ENCODE assay signal across 8 cellular contexts in the genomic region with DNA sequence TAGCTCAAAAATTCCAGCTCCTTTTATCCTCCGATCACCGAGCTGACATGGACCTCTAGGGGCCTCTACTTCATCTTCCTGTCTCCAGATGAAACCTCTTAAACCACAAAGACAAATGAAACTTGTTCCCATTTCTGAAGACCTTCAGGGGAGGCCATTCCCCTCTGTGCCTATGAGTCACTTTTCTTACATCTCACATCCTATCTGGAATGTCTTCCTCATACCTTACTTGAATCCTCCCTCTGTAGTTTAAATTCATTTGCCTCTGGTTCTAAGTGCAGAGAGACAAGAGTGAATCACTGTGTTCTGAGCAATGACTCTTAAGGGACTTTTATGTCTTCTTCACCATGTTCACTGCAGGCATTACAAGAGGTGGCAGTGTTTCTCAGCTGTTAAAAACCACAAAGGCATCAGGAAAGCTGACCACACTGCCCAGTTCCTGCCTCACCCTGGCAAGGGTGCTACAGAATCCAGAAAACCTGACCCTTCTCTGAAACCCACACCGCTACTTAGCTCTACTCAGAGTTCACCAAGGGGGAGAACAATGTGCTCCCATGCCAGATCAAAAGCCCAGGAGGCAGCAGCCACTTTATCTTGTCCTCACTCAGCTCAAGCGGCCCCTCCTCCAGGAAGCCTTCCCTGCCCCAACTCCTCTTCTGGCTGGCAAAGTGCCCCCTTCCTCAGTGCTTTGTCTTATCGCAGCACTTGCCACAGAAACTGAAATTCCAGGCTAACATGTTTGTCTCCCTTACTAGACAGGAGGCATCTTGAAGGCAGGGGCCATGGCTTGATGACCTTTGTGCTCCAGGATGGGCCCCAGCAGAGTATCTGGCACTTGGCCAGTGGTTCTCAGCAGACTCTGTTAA. TPM values are rescaled to one million over a fixed set of nuclear protein-coding genes. Genes with fewer than 3 reads are reported as not detected.
A peak's percentile ranks its signal among the peaks of the same experiment; 100 is the strongest.
DNase-seq lines count a peak whose midpoint lies in the region; ATAC-seq, FAIRE-seq and TF ChIP-seq lines count a peak whose summit lies in the region.

No MANE protein-coding gene starts in this region.

- no peak overlapping the region for H3K27ac Mint-ChIP-seq in activated B cell treated with CpG ODN at 0.5 μM for 24 hours

- H3K4me1 Mint-ChIP-seq in activated B cell treated with CpG ODN at 0.5 μM for 24 hours: peaks cover 43% of the 10 kb centered on the region

- H3K27ac ChIP-seq in A549 (peak overlapping the region; percentile 93 to 100), left ventricle myocardium inferior (replicated peaks) (peak overlapping the region; percentile 100)

- no peaks in the 10 kb centered on the region for H3K27me3 ChIP-seq in left ventricle myocardium inferior (ENCODE audit: low read depth)

- intact Hi-C loops in activated B cell treated with CpG ODN at 0.5 μM for 24 hours (cut with micrococcal nuclease) (loop anchor here (5.0 kb wide), 1 partner anchor 39 kb away; a partner anchor contains a TSS), left ventricle myocardium inferior (cut with micrococcal nuclease) (no loop called here)

- 2% methylated on average over 5 of the region's 5 CpGs for WGBS in A549 (ENCODE audit: missing lambda C conversion rate)

- H3K4me1 ChIP-seq in A549 (peaks cover 94% of the 10 kb centered on the region), left ventricle myocardium inferior (peaks cover 100% of the 10 kb centered on the region)

- DNase-seq in A549 (ENCODE audit: low read depth in 1 of 2, low spot score in 1 of 2) (peak; percentile 98 to 99), HK-2 (ENCODE audit: unreplicated experiment) (peak; percentile 83), activated B cell treated with CpG ODN at 0.5 μM for 24 hours (no peak), left ventricle myocardium inferior (no peak), smooth muscle cell of the brain vasculature (ENCODE audit: low read depth, low spot score) (peak; percentile 74), NCI-H69 (lab: John Stamatoyannopoulos, UW) (no peak), NCI-H2107 treated with DMSO at 0.1 percent for 48 hours (lab: John Stamatoyannopoulos, UW; ENCODE audit: unreplicated experiment) (no peak)

- peaks cover 41% of the 10 kb centered on the region for H3K27me3 Mint-ChIP-seq in activated B cell treated with CpG ODN at 0.5 μM for 24 hours

- TF ChIP-seq POLR2A in A549 (IDR thresholded peaks at IDR 0.05; ENCODE audit: low read length): no peak

- peak; percentile 50 to 82; a peak in 2 of 5 replicates for TF ChIP-seq EP300 in A549 (IDR thresholded peaks at IDR 0.05)

- H3K36me3 ChIP-seq in left ventricle myocardium inferior: no peaks in the 10 kb centered on the region

- peak overlapping the region; percentile 28 for H3K4me3 Mint-ChIP-seq in activated B cell treated with CpG ODN at 0.5 μM for 24 hours

- no peaks in the 10 kb centered on the region for H3K9me3 Mint-ChIP-seq in activated B cell treated with CpG ODN at 0.5 μM for 24 hours

- TF ChIP-seq CTCF in A549 (IDR thresholded peaks at IDR 0.05): peak; percentile 45
- TF ChIP-seq CTCF in activated B cell treated with CpG ODN at 0.5 μM for 24 hours (IDR thresholded peaks at IDR 0.05): no peak
- no peak for TF ChIP-seq CTCF in left ventricle myocardium inferior (IDR thresholded peaks at IDR 0.05; ENCODE audit: borderline replicate concordance)

- peak overlapping the region; percentile 7; the same call in 2 of the 3 replicates for H3K4me3 ChIP-seq in A549
- peak overlapping the region; percentile 14 for H3K4me3 ChIP-seq in left ventricle myocardium inferior

- CTCF ChIA-PET in A549 (lab: Yijun Ruan, JAX) (interaction anchor here (0.7 to 26.8 kb wide), 21 partner anchors 1 to 164 kb away, joined by 3 to 386 read pairs (median 13); a partner anchor contains a TSS), activated B cell treated with CpG ODN at 0.5 μM for 24 hours (lab: Charles Lee) (interaction anchor here (1.6 kb wide), 1 partner anchor 9 kb away, joined by 3 read pairs; no protein-coding TSS in a partner anchor)

- POLR2A ChIA-PET in A549 (lab: Yijun Ruan, JAX) (interaction anchor here (0.9 to 4.2 kb wide), 21 partner anchors 10 to 99 kb away, joined by 3 to 23 read pairs (median 8); a partner anchor contains a TSS), activated B cell treated with CpG ODN at 0.5 μM for 24 hours (lab: Charles Lee) (interaction anchor here (0.7 to 2.3 kb wide), 3 partner anchors 9 to 44 kb away, joined by 3 to 12 read pairs (median 4); no protein-coding TSS in a partner anchor)

- H3K9me3 ChIP-seq in A549 (no peaks in the 10 kb centered on the region), left ventricle myocardium inferior (replicated peaks) (no peaks in the 10 kb centered on the region)

- no peaks in the 10 kb centered on the region for H3K36me3 Mint-ChIP-seq in activated B cell treated with CpG ODN at 0.5 μM for 24 hours (ENCODE audit: low read depth)

- peak overlapping the region; percentile 96 for H3K4me2 ChIP-seq in A549

- peak; percentile 54 to 68 for TF ChIP-seq RAD21 in A549 (conservative IDR thresholded peaks at IDR 0.05 in 1 of 2, IDR thresholded peaks at IDR 0.05 in 1 of 2)

- ATAC-seq in A549: peak; percentile 85 to 86
- no peak for ATAC-seq in activated B cell treated with CpG ODN at 0.5 μM for 24 hours (ENCODE audit: low read depth)
- no peak for ATAC-seq in HG03175 (IDR thresholded peaks at IDR 0.05; ENCODE audit: unreplicated experiment)

- FAIRE-seq in A549 (lab: Jason Lieb, UNC): peak; percentile 94

TF ChIP-seq in A549, 52 proteins besides CTCF, POLR2A, EP300 and RAD21 (continues in another document):
- TF ChIP-seq POLR2AphosphoS2 (conservative IDR thresholded peaks at IDR 0.05; ENCODE audit: low read length) (no peak), CBX8 (IDR thresholded peaks at IDR 0.05) (no peak), HOXB5 (CRISPR knock-in tag; IDR thresholded peaks at IDR 0.05) (peak; percentile 50; the same call in 1 of the 2 replicates), ESRRA (IDR thresholded peaks at IDR 0.05; ENCODE audit: borderline replicate concordance, low read length) (no peak; the same call in 1 of the 2 replicates), CHD4 (IDR thresholded peaks at IDR 0.05; ENCODE audit: borderline replicate concordance) (no peak), TFCP2L1 (CRISPR knock-in tag; IDR thresholded peaks at IDR 0.05) (no peak), MAZ (IDR thresholded peaks at IDR 0.05; ENCODE audit: borderline replicate concordance, low read depth, low read length) (no peak), SREBF2 (IDR thresholded peaks at IDR 0.05) (no peak), CEBPB (IDR thresholded peaks at IDR 0.05) (peak in 1 of 2 experiments; percentile 55; a peak in 2 of 4 replicates), PHF8 (IDR thresholded peaks at IDR 0.05; ENCODE audit: borderline replicate concordance, low read depth) (no peak), ZFP36 (IDR thresholded peaks at IDR 0.05; ENCODE audit: borderline replicate concordance, partially characterized antibody) (peak; percentile 94), EHMT2 (IDR thresholded peaks at IDR 0.05; ENCODE audit: low read depth) (no peak), EHF (CRISPR knock-in tag; IDR thresholded peaks at IDR 0.05) (no peak; the same call in 1 of the 2 replicates), GATA3 (IDR thresholded peaks at IDR 0.05; ENCODE audit: borderline replicate concordance) (peak; percentile 88), RCOR1 (IDR thresholded peaks at IDR 0.05; ENCODE audit: low read depth, low read length) (0 out of 2 replicates have a peak, but pooled peaks have one; percentile 44), HOXA7 (CRISPR knock-in tag; IDR thresholded peaks at IDR 0.05) (no peak), JUN (IDR thresholded peaks at IDR 0.05) (peak; percentile 80 to 92), NFE2L2 (conservative IDR thresholded peaks at IDR 0.05; ENCODE audit: low read length) (no peak), RARB (CRISPR knock-in tag; IDR thresholded peaks at IDR 0.05) (no peak), CHD2 (IDR thresholded peaks at IDR 0.05; ENCODE audit: low read length, partially characterized antibody) (no peak)
- TF ChIP-seq, protein P1, sequence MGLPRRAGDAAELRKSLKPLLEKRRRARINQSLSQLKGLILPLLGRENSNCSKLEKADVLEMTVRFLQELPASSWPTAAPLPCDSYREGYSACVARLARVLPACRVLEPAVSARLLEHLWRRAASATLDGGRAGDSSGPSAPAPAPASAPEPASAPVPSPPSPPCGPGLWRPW (IDR thresholded peaks at IDR 0.05): no peak
- TF ChIP-seq, protein P2, sequence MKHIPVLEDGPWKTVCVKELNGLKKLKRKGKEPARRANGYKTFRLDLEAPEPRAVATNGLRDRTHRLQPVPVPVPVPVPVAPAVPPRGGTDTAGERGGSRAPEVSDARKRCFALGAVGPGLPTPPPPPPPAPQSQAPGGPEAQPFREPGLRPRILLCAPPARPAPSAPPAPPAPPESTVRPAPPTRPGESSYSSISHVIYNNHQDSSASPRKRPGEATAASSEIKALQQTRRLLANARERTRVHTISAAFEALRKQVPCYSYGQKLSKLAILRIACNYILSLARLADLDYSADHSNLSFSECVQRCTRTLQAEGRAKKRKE (CRISPR knock-in tag; IDR thresholded peaks at IDR 0.05; ENCODE audit: low read depth): no peak

RNA-seq across cellular contexts. Expression of a gene that starts 6.4 kb away (rescaled TPM):
- polyA plus RNA-seq in A549 (2011; rRNA removed) (44.3 and 54.8 TPM in 2 replicates), A549 (2017; fragmentation: RNase III; extraction: RNeasy Plus Mini Kit Qiagen cat#74134 plus additional on column Dnase treatment) (70.7 to 103 TPM (median 90.6 TPM) in 3 replicates)
- 47.9 and 48.0 TPM in 2 replicates for polyA plus RNA-seq in A549 (2012; cell fraction: cytosol; rRNA removed)
- polyA plus RNA-seq in A549 (2012; cell fraction: nucleus; rRNA removed): 222 and 260 TPM in 2 replicates
- polyA minus RNA-seq in A549 (2011; rRNA and poly(A)+ RNA removed): 20.1 and 41.6 TPM in 2 replicates
- total RNA-seq in activated B cell treated with CpG ODN at 0.5 μM for 24 hours (not detected in 2 replicates), left ventricle myocardium inferior (43.2 TPM)

RNA-seq across cellular contexts. Expression of a gene that starts 39.3 kb away (rescaled TPM):
- polyA plus RNA-seq in A549 (2011; rRNA removed) (57.7 and 63.8 TPM in 2 replicates), A549 (2017; fragmentation: RNase III; extraction: RNeasy Plus Mini Kit Qiagen cat#74134 plus additional on column Dnase treatment) (48.1 to 55.5 TPM (median 50.3 TPM) in 3 replicates)
- 19.9 and 25.2 TPM in 2 replicates for polyA plus RNA-seq in A549 (2012; cell fraction: cytosol; rRNA removed)
- polyA plus RNA-seq in A549 (2012; cell fraction: nucleus; rRNA removed): 12.5 and 13.7 TPM in 2 replicates
- 83.1 and 90.7 TPM in 2 replicates for polyA minus RNA-seq in A549 (2011; rRNA and poly(A)+ RNA removed)
- total RNA-seq in activated B cell treated with CpG ODN at 0.5 μM for 24 hours (40.5 and 45.1 TPM in 2 replicates), left ventricle myocardium inferior (77.2 TPM)

RNA-seq across cellular contexts. Expression of a gene that starts 58.3 kb away (rescaled TPM):
- polyA plus RNA-seq in A549 (2011; rRNA removed) (332 and 490 TPM in 2 replicates), A549 (2017; fragmentation: RNase III; extraction: RNeasy Plus Mini Kit Qiagen cat#74134 plus additional on column Dnase treatment) (364 to 399 TPM (median 368 TPM) in 3 replicates)
- polyA plus RNA-seq in A549 (2012; cell fraction: cytosol; rRNA removed): 272 and 316 TPM in 2 replicates
- polyA plus RNA-seq in A549 (2012; cell fraction: nucleus; rRNA removed): 597 and 706 TPM in 2 replicates
- polyA minus RNA-seq in A549 (2011; rRNA and poly(A)+ RNA removed): 330 and 342 TPM in 2 replicates
- total RNA-seq in activated B cell treated with CpG ODN at 0.5 μM for 24 hours (288 and 289 TPM in 2 replicates), left ventricle myocardium inferior (92.4 TPM)

Comparison
In these comparisons a context has a peak if more than half of its experiments do, and no peak if none do; other contexts are left out.
1. ATAC-seq: peak in A549 (2 of 2); none in activated B cell treated with CpG ODN at 0.5 μM for 24 hours (single experiment) and HG03175 (single experiment).
2. DNase-seq: peak in A549 (2 of 2), HK-2 (single experiment) and smooth muscle cell of the brain vasculature (single experiment); none in activated B cell treated with CpG ODN at 0.5 μM for 24 hours (single experiment), left ventricle myocardium inferior (single experiment), NCI-H69 (single experiment) and NCI-H2107 treated with DMSO at 0.1 percent for 48 hours (single experiment).
3. RNA of a gene that starts 6.4 kb away (total RNA-seq): 43.2 TPM in left ventricle myocardium inferior (single experiment); not detected in activated B cell treated with CpG ODN at 0.5 μM for 24 hours; every median in the first group is over 10 times any median in the second.